In the genomic region with DNA sequence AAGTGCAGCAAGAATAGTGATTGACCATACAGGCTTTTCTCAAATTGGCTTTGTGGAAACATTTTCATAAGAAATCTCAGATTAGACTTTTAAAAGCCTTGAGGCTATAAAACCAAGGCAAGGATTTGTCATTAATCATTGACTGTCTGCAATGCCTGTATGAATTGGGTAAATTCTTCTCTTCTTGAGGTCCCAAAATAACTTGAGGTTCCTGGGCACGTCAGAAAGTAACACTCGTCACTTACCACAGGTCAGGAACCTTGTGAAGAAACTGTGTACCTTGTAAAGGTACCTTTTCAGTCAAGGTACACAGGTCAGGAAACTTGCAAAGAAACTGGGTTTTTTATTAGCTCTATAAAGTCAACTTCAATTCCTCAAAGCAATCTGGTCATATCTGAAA, we compare ENCODE assay signal across 1 cellular context.
TF ChIP-seq lines count a peak whose summit lies in the region.

No MANE protein-coding gene starts in this region.

TF ChIP-seq in H1, 55 proteins besides CTCF, POLR2A, EP300 and RAD21 (continued from another document):
- TF ChIP-seq CTBP2 (IDR thresholded peaks at IDR 0.05; ENCODE audit: borderline replicate concordance, insufficient read depth, insufficient read length, low read length) (no peak), KDM5A (IDR thresholded peaks at IDR 0.05; ENCODE audit: low read length) (no peak), SP1 (IDR thresholded peaks at IDR 0.05; ENCODE audit: low read depth, low read length) (no peak), ZNF274 (IDR thresholded peaks at IDR 0.05; ENCODE audit: borderline replicate concordance, extremely low read depth, low read length) (no peak), TCF12 (IDR thresholded peaks at IDR 0.05; ENCODE audit: low read depth, low read length) (no peak), RFX5 (IDR thresholded peaks at IDR 0.05; ENCODE audit: borderline replicate concordance, low read depth, low read length) (no peak), ASH2L (IDR thresholded peaks at IDR 0.05; ENCODE audit: low read length) (no peak), GTF2F1 (IDR thresholded peaks at IDR 0.05; ENCODE audit: borderline replicate concordance, low read depth, low read length) (no peak), GABPA (IDR thresholded peaks at IDR 0.05; ENCODE audit: borderline replicate concordance, insufficient read depth, low read length) (no peak), YY1 (IDR thresholded peaks at IDR 0.05; ENCODE audit: low read depth, low read length) (no peak), CBX8 (IDR thresholded peaks at IDR 0.05; ENCODE audit: borderline replicate concordance, low read depth, low read length) (no peak)
- TF ChIP-seq, protein P1, sequence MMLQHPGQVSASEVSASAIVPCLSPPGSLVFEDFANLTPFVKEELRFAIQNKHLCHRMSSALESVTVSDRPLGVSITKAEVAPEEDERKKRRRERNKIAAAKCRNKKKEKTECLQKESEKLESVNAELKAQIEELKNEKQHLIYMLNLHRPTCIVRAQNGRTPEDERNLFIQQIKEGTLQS (IDR thresholded peaks at IDR 0.05; ENCODE audit: insufficient read depth, low read depth, low read length): no peak
